8 cellular contexts compared by ENCODE assay signal in the genomic region with DNA sequence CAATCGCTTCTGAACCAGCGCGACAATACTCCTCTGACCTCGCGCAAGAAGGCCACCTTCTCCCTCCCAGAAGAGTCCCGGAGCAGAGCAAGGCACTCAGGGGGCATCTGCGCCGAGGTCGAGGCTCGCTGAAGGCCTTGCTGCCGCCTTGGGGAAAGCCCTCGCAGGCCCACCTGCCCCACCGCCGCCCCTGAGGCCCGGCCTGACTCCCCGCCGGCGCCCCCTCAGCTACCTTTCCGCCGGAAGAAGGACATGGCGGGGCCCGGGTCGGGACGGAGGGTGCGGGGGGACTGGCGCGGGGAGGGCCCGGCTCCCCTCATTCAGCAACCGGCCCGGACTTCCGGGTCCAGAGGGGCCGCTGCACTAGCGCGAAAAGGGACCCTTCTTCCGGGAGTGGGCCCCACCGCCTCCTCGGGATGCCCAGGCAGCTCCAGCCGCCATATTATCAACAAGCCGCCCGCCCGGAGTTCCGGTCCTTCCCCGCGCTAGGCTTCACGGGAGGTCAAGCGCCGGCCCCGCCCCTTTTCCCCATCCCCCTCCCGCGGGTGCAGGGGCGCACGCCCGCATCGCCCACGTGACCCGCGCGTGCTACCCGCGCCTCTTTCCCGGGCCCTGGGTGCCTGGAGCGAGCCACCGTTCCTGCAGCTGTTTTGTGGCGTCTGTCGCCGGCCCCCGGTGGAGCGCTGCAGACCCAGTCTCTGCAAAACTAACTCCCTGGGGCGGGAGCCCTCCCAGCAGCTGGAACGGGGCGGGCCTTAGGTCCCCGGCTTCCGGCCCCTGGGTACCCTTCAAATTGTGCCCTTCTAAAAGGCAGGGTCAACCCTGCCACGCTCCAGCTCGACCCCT. TPM values are rescaled to one million over a fixed set of nuclear protein-coding genes. Genes with fewer than 3 reads are reported as not detected.
DNase-seq lines count a peak whose midpoint lies in the region; ATAC-seq and TF ChIP-seq lines count a peak whose summit lies in the region.

A gene with protein sequence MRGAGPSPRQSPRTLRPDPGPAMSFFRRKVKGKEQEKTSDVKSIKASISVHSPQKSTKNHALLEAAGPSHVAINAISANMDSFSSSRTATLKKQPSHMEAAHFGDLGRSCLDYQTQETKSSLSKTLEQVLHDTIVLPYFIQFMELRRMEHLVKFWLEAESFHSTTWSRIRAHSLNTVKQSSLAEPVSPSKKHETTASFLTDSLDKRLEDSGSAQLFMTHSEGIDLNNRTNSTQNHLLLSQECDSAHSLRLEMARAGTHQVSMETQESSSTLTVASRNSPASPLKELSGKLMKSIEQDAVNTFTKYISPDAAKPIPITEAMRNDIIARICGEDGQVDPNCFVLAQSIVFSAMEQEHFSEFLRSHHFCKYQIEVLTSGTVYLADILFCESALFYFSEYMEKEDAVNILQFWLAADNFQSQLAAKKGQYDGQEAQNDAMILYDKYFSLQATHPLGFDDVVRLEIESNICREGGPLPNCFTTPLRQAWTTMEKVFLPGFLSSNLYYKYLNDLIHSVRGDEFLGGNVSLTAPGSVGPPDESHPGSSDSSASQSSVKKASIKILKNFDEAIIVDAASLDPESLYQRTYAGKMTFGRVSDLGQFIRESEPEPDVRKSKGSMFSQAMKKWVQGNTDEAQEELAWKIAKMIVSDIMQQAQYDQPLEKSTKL (minus strand): TSS at position 469 of the 846 bp plus-strand sequence. CDS start 149 bp downstream, at position 320.

- TF ChIP-seq CTCF in GM12873 (IDR thresholded peaks at IDR 0.05; ENCODE audit: insufficient read depth, low read depth, low read length, missing control alignments) (peak; percentile 1), heart right ventricle (IDR thresholded peaks at IDR 0.05) (no peak), upper lobe of right lung (IDR thresholded peaks at IDR 0.05) (no peak)

- H3K4me3 ChIP-seq in adipocyte (ENCODE audit: low read length) (peak within 1 kb of the TSS; percentile 99), heart right ventricle (peak within 1 kb of the TSS; percentile 69 to 99 (median 88)), upper lobe of right lung (peak within 1 kb of the TSS; percentile 83)

- ATAC-seq in HG02642 (IDR thresholded peaks at IDR 0.05; ENCODE audit: poor library complexity, unreplicated experiment) (peak; percentile 90), heart right ventricle (peak; percentile 96 to 98 (median 97)), upper lobe of right lung (peak; percentile 96)

- peak; percentile 87 for DNase-seq in NCI-H1105 treated with DMSO at 0.1 percent for 48 hours (lab: John Stamatoyannopoulos, UW)
- peak; percentile 87 for DNase-seq in T follicular helper cell (ENCODE audit: low read depth)
- peak; percentile 95 for DNase-seq in adipocyte (ENCODE audit: low read depth)
- DNase-seq in heart right ventricle, result peak; percentile 95 to 96
- DNase-seq in posterior vena cava (ENCODE audit: low spot score), result peak; percentile 98
- peak; percentile 98 for DNase-seq in upper lobe of right lung

- 0 to 1% methylated on average over 74 to 75 of the region's 75 CpGs for WGBS in heart right ventricle, 2 donors

- H3K27me3 ChIP-seq in adipocyte (replicated peaks; ENCODE audit: control insufficient read depth, insufficient read depth, low read length), result no peaks in the 10 kb centered on the region
- H3K27me3 ChIP-seq in heart right ventricle, result no peaks in the 10 kb centered on the region
- no peaks in the 10 kb centered on the region for H3K27me3 ChIP-seq in upper lobe of right lung

- H3K27ac ChIP-seq in heart right ventricle (peak within 1 kb of the TSS; percentile 74 to 98 (median 94)), upper lobe of right lung (peak within 1 kb of the TSS; percentile 93)

- peak within 1 kb of the TSS; percentile 97 for H3K9ac ChIP-seq in adipocyte (ENCODE audit: low read length)

- no peaks in the 10 kb centered on the region for H3K9me3 ChIP-seq in adipocyte (ENCODE audit: control insufficient read depth, low read length)
- H3K9me3 ChIP-seq in heart right ventricle, result no peaks in the 10 kb centered on the region
- H3K9me3 ChIP-seq in upper lobe of right lung, result no peaks in the 10 kb centered on the region

- intact Hi-C loops in heart right ventricle (cut with DNase I) (no loop called here), posterior vena cava (cut with DNase I) (no loop called here), upper lobe of right lung (cut with DNase I) (no loop called here)

- H3K36me3 ChIP-seq in adipocyte (ENCODE audit: control insufficient read depth, insufficient read depth, low read length, severe bottlenecking) (peaks cover 3% of the 10 kb centered on the region), heart right ventricle (peaks cover 0 to 13% (median 0%) of the 10 kb centered on the region in 9 donors), upper lobe of right lung (no peaks in the 10 kb centered on the region)

- H3K4me1 ChIP-seq in adipocyte (ENCODE audit: control insufficient read depth, insufficient read depth, low read length), result peaks cover 18% of the 10 kb centered on the region
- H3K4me1 ChIP-seq in heart right ventricle, result peaks cover 0 to 55% (median 29%) of the 10 kb centered on the region in 9 donors
- H3K4me1 ChIP-seq in upper lobe of right lung, result peaks cover 39% of the 10 kb centered on the region

RNA-seq across cellular contexts. Expression of the gene that starts here (rescaled TPM):
- total RNA-seq in heart right ventricle, result 10 to 100 TPM; 12.2 to 17.0 (median 14.2) TPM
- polyA plus RNA-seq in heart right ventricle, result 1 to 10 TPM; 3.7 to 8.0 TPM
- 10 to 100 TPM; 35.5 to 37.0 TPM for total RNA-seq in posterior vena cava
- 42.3 TPM for total RNA-seq in upper lobe of right lung

Comparison
In these comparisons a context has a peak if more than half of its experiments do, and no peak if none do; other contexts are left out.
1. Peak in every context shown above with its lines: DNase-seq, ATAC-seq, H3K4me3 ChIP-seq and H3K27ac ChIP-seq.